Comparison of ENCODE assay signal across 8 cellular contexts in the genomic region with DNA sequence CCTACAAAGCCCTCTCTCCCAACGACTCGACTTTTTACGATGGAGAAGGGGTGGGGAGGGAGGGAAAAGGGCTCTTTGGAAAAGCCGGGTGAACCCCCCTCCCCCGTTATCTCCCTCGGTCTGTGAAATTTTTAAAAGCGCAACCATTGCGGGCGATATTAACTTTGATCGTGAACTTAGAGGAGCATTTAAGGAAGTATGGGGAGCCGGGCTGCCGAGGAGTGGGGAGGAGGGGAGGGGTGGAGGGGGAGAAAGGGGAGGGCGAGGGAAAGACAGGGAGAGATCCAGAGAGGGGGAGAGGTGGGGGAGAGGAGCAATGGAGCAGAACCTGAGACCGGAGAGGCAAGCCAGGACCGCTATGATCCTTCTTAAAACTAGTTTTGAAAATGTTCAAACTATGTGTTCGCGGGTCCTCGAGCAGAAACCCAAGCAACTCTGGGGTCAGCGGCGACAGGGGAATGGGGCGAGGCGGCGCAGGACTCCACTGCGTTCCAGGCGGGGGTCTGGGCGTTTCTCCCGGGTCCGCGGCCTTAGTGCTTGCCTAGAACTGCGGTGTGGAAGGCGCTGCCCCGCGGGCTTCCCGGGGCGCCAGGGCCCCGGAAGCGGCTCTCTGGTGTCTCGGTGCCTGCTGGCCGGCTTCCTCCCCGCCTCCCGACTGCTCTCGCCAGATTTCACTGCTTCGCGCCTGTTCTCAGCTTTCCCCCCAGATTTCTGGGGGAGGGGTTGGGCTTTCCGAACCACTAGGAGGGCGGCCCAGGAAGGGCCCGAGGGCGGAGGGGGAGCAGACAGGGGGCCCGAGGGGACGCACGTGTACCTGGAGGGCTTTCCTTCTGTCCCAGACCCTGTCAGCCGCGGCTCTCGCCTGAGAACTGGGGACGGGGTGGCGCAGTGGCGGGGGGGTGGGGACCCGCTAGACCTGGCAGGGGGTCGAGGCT. TPM values are rescaled to one million over a fixed set of nuclear protein-coding genes. Genes with fewer than 3 reads are reported as not detected.
DNase-seq lines count a peak whose midpoint lies in the region; ATAC-seq and TF ChIP-seq lines count a peak whose summit lies in the region.

Gene HOTAIR (minus strand): TSS at position 871 of the 935 bp plus-strand sequence.

- peaks cover 14 to 25% of the 10 kb centered on the region in 2 experiments for H3K4me1 Mint-ChIP-seq in H9
- peaks cover 15% of the 10 kb centered on the region for H3K4me1 Mint-ChIP-seq in activated B cell treated with CpG ODN at 0.5 μM for 24 hours

- H3T11ph ChIP-seq in H9 (ENCODE audit: low read length) = no peak within 1 kb of the TSS

- ATAC-seq in activated B cell treated with CpG ODN at 0.5 μM for 24 hours (ENCODE audit: low read depth) = peak; percentile 45
- no peak for ATAC-seq in HG03378 (IDR thresholded peaks at IDR 0.05; ENCODE audit: unreplicated experiment)
- ATAC-seq in GM18519 (IDR thresholded peaks at IDR 0.05; ENCODE audit: low FRiP score, unreplicated experiment) = no peak
- ATAC-seq in GM18858 (IDR thresholded peaks at IDR 0.05; ENCODE audit: unreplicated experiment) = no peak

- H3K27me3 Mint-ChIP-seq in H9 (ENCODE audit: low read depth) (peaks cover 100% of the 10 kb centered on the region), activated B cell treated with CpG ODN at 0.5 μM for 24 hours (peaks cover 71% of the 10 kb centered on the region)

- TF ChIP-seq CTCF in H9 (conservative IDR thresholded peaks at IDR 0.05) (no peak), activated B cell treated with CpG ODN at 0.5 μM for 24 hours (IDR thresholded peaks at IDR 0.05) (no peak)

- peak; percentile 30 for DNase-seq in CD1c-positive myeloid dendritic cell (ENCODE audit: extremely low spot score)
- peak; percentile 55 for DNase-seq in H9
- DNase-seq in activated B cell treated with CpG ODN at 0.5 μM for 24 hours = no peak
- no peak for DNase-seq in mesenchymal stem cell
- DNase-seq in SKM-1 (lab: John Stamatoyannopoulos, UW; ENCODE audit: unreplicated experiment) = no peak

- H2BK12ac ChIP-seq in H9 (ENCODE audit: insufficient read length, low read depth, low read length) (no peak within 1 kb of the TSS), mesenchymal stem cell (ENCODE audit: low read length in 2 of 2) (no peak within 1 kb of the TSS)

- no peaks in the 10 kb centered on the region for H3K79me2 ChIP-seq in H9 (ENCODE audit: insufficient read depth, low read length)

- peaks cover 0 to 8% (median 3%) of the 10 kb centered on the region in 3 experiments; a peak in 3 of 7 replicates for H3K36me3 Mint-ChIP-seq in H9 (ENCODE audit: insufficient read depth in 1 of 3, low read depth in 3 of 3)
- H3K36me3 Mint-ChIP-seq in activated B cell treated with CpG ODN at 0.5 μM for 24 hours (ENCODE audit: low read depth) = no peaks in the 10 kb centered on the region

- H4K20me1 ChIP-seq in H9 (ENCODE audit: control insufficient read depth, insufficient read depth, insufficient read length) = no peaks in the 10 kb centered on the region

- H3K4me3 ChIP-seq in mesenchymal stem cell (ENCODE audit: insufficient read depth in 1 of 2, low read depth in 1 of 2, low read length in 2 of 2) = peak within 1 kb of the TSS; percentile 53 to 83

- no peaks in the 10 kb centered on the region for H3K36me3 ChIP-seq in mesenchymal stem cell (ENCODE audit: control insufficient read depth in 1 of 2, insufficient read depth in 2 of 2, low read depth in 1 of 2, low read length in 2 of 2)

- H2BK15ac ChIP-seq in H9 (ENCODE audit: low read depth, low read length) (no peak within 1 kb of the TSS; the same call in 1 of the 2 replicates), mesenchymal stem cell (ENCODE audit: low read depth, poor library complexity, severe bottlenecking) (no peak within 1 kb of the TSS)

- H3K27ac ChIP-seq in H9 (ENCODE audit: insufficient read length, low read depth, low read length) (no peak within 1 kb of the TSS), mesenchymal stem cell (ENCODE audit: low read length, poor library complexity, severe bottlenecking) (no peak within 1 kb of the TSS)

- H3K14ac ChIP-seq in H9 (ENCODE audit: insufficient read depth, low read length) (no peak within 1 kb of the TSS), mesenchymal stem cell (ENCODE audit: low read length in 2 of 2) (no peak within 1 kb of the TSS)

- POLR2A ChIA-PET in activated B cell treated with CpG ODN at 0.5 μM for 24 hours (lab: Charles Lee) = no interaction called here

- no peak within 1 kb of the TSS for H3K9ac ChIP-seq in H9 (ENCODE audit: extremely low read depth, insufficient read length, low read length)
- peak within 1 kb of the TSS; percentile 84 for H3K9ac ChIP-seq in mesenchymal stem cell (ENCODE audit: low read length)

- H3K4me1 ChIP-seq in H9 (ENCODE audit: insufficient read depth, low read length) (no peaks in the 10 kb centered on the region), mesenchymal stem cell (ENCODE audit: control insufficient read depth, insufficient read depth, low read depth, low read length) (peaks cover 23% of the 10 kb centered on the region)

- peak within 1 kb of the TSS in 1 of 2 experiments; percentile 74; a peak in 3 of 5 replicates for H3K4me3 Mint-ChIP-seq in H9
- H3K4me3 Mint-ChIP-seq in activated B cell treated with CpG ODN at 0.5 μM for 24 hours = peak within 1 kb of the TSS; percentile 66

- no peak within 1 kb of the TSS for H3K56ac ChIP-seq in H9 (ENCODE audit: insufficient read length, low read depth, low read length)

- no peak within 1 kb of the TSS for H4K91ac ChIP-seq in H9 (ENCODE audit: insufficient read length, low read depth, low read length)
- H4K91ac ChIP-seq in mesenchymal stem cell (ENCODE audit: low read length) = no peak within 1 kb of the TSS

- H3K4me2 ChIP-seq in H9 (ENCODE audit: insufficient read depth, insufficient read length, low read length) (peak within 1 kb of the TSS; percentile 10), mesenchymal stem cell (ENCODE audit: low read length, poor library complexity, severe bottlenecking) (peak within 1 kb of the TSS; percentile 52)

- H4K5ac ChIP-seq in H9 (ENCODE audit: insufficient read length, low read depth, low read length) = no peak within 1 kb of the TSS

- no CpG with 5 or more reads among the region's 59 CpGs for WGBS in H9 (ENCODE audit: extremely low coverage, insufficient read length, low lambda C conversion rate)
- WGBS in mesenchymal stem cell = 8% methylated on average over 41 of the region's 59 CpGs

- no peak within 1 kb of the TSS for H3K4ac ChIP-seq in H9 (ENCODE audit: low read depth, low read length)
- no peak within 1 kb of the TSS for H3K4ac ChIP-seq in mesenchymal stem cell (ENCODE audit: low read depth in 1 of 2, low read length in 2 of 2)

- H3K27ac Mint-ChIP-seq in H9 = no peak within 1 kb of the TSS
- H3K27ac Mint-ChIP-seq in activated B cell treated with CpG ODN at 0.5 μM for 24 hours = peak within 1 kb of the TSS; percentile 50

- H3K27me3 ChIP-seq in H9 (ENCODE audit: insufficient read depth, low read length) = peaks cover 99% of the 10 kb centered on the region
- H3K27me3 ChIP-seq in mesenchymal stem cell (ENCODE audit: control insufficient read depth in 1 of 2, insufficient read depth in 1 of 2, low read length in 2 of 2) = peaks cover 74 to 94% of the 10 kb centered on the region in 2 experiments

- no peak within 1 kb of the TSS for H2BK120ac ChIP-seq in H9 (ENCODE audit: low read depth, low read length, poor library complexity, severe bottlenecking)
- no peak within 1 kb of the TSS for H2BK120ac ChIP-seq in mesenchymal stem cell (ENCODE audit: low read depth, low read length)

- H3K79me1 ChIP-seq in H9 (ENCODE audit: insufficient read depth, low read depth, low read length, poor library complexity, severe bottlenecking) (no peaks in the 10 kb centered on the region), mesenchymal stem cell (replicated peaks; ENCODE audit: low read length, poor library complexity, severe bottlenecking) (no peaks in the 10 kb centered on the region)

- H3K9me3 ChIP-seq in H9 (ENCODE audit: control insufficient read depth, low read depth, low read length) = no peaks in the 10 kb centered on the region
- H3K9me3 ChIP-seq in mesenchymal stem cell (ENCODE audit: control insufficient read depth, low read length) = no peaks in the 10 kb centered on the region

- H3K18ac ChIP-seq in H9 (ENCODE audit: insufficient read length, low read depth, low read length) (no peak within 1 kb of the TSS), mesenchymal stem cell (ENCODE audit: low read depth in 1 of 2, low read length in 2 of 2) (no peak within 1 kb of the TSS)

- H2AFZ ChIP-seq in H9 (ENCODE audit: low read length) (no peak within 1 kb of the TSS), mesenchymal stem cell (ENCODE audit: low read depth, low read length) (no peak within 1 kb of the TSS)

- H2AK5ac ChIP-seq in H9 (ENCODE audit: insufficient read length, low read length) = no peak within 1 kb of the TSS
- no peak within 1 kb of the TSS for H2AK5ac ChIP-seq in mesenchymal stem cell (ENCODE audit: low read length, severe bottlenecking)

- CTCF ChIA-PET in activated B cell treated with CpG ODN at 0.5 μM for 24 hours (lab: Charles Lee) = no interaction called here

- H3K23ac ChIP-seq in H9 (ENCODE audit: insufficient read length, low read depth, low read length) = no peak within 1 kb of the TSS
- H3K23ac ChIP-seq in mesenchymal stem cell (ENCODE audit: low read length in 2 of 2) = peak within 1 kb of the TSS in 1 of 2 experiments; percentile 27

- peaks cover 9 to 11% of the 10 kb centered on the region in 2 experiments for H3K9me3 Mint-ChIP-seq in H9
- H3K9me3 Mint-ChIP-seq in activated B cell treated with CpG ODN at 0.5 μM for 24 hours = peaks cover 4% of the 10 kb centered on the region

- intact Hi-C loops in activated B cell treated with CpG ODN at 0.5 μM for 24 hours (cut with micrococcal nuclease) = loop anchor here (2.0 to 5.0 kb wide), 3 partner anchors 14 to 37 kb away; partner anchors contain the start of gene HOXC13

- no peaks in the 10 kb centered on the region for H3K23me2 ChIP-seq in H9 (ENCODE audit: insufficient read length, low read depth, low read length, poor library complexity, severe bottlenecking)

- H2BK5ac ChIP-seq in H9 (ENCODE audit: insufficient read length, low read length) (no peak within 1 kb of the TSS), mesenchymal stem cell (ENCODE audit: low read depth, low read length, poor library complexity, severe bottlenecking) (no peak within 1 kb of the TSS)

- H4K8ac ChIP-seq in H9 (replicated peaks; ENCODE audit: insufficient read length, low read depth, low read length) (no peak within 1 kb of the TSS), mesenchymal stem cell (ENCODE audit: low read length) (no peak within 1 kb of the TSS)

- no peak within 1 kb of the TSS for H2BK20ac ChIP-seq in H9 (ENCODE audit: low read depth, low read length, poor library complexity, severe bottlenecking)

RNA-seq across cellular contexts. Expression of gene HOTAIR, which starts in this region (rescaled TPM):
- total RNA-seq in H9 (2021) (not detected in 2 replicates), activated B cell treated with CpG ODN at 0.5 μM for 24 hours (not detected in 2 replicates)
- polyA plus RNA-seq in mesenchymal stem cell (2013, experiment 1 of 2) = 2.4 TPM
- 1.7 TPM for polyA plus RNA-seq in mesenchymal stem cell (2013, experiment 2 of 2)

Comparison
In these comparisons a context has a peak if more than half of its experiments do, and no peak if none do; other contexts are left out.
1. Peak in DNase-seq and H3K4me2 ChIP-seq in H9; RNA of the gene not detected or under 1 TPM.
2. Peak in ATAC-seq in activated B cell treated with CpG ODN at 0.5 μM for 24 hours; RNA of the gene not detected or under 1 TPM.